39 cellular contexts compared by ENCODE assay signal in the genomic region with DNA sequence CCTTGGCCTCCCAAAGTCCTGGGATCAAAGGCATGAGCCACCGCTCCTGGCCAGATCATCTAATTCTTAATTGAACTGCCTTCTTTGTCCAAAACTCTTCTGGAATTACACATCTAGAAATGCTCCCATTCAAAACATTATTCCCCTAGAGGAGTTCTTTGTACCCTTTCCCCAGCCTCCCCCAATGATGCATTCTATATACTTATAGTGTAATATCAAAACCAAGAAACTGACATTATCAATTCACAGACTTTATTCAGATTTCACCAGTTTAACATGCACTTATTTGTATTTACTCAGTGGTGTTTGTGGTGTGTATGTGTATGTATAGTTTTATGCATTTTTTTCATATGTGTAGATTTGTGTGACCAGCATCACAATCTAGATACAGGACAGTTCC.
"Had no signal": no experiment of that assay in that cellular context is flagged by ENCODE, and none has a peak within 500 bp of the region (broad histone marks: within the 10 kb centered on the region; RNA-seq: fewer than 3 reads in every experiment).

No MANE protein-coding gene starts in this region.

- H3K27me3 Mint-ChIP-seq: activated naive CD4-positive, alpha-beta T cell treated with anti-CD3 and anti-CD28 coated beads, Interleukin-2, amount 10 ng/mL, durations not matched to agents 7 days and 5 days; activated naive CD8-positive, alpha-beta T cell treated with anti-CD3 and anti-CD28 coated beads, Interleukin-2, amount 10 ng/mL, durations not matched to agents 7 days and 5 days; activated naive CD8-positive, alpha-beta T cell treated with anti-CD3 and anti-CD28 coated beads, Interleukin-2, amount 50 U/mL, for 24 hours; activated T-cell treated with anti-CD3 and anti-CD28 coated beads, Interleukin-2, amount 50 U/mL, for 24 hours; activated T-helper 17 cell treated with anti-CD3 and anti-CD28 coated beads, Interleukin-2, amount 50 U/mL, for 72 hours; brain; central memory CD8-positive, alpha-beta T cell had no signal

- H3K4me3 Mint-ChIP-seq: activated naive CD4-positive, alpha-beta T cell treated with anti-CD3 and anti-CD28 coated beads for 36 hours; activated naive CD4-positive, alpha-beta T cell treated with anti-CD3 and anti-CD28 coated beads, Interleukin-2, amount 10 ng/mL, durations not matched to agents 7 days and 5 days; activated naive CD4-positive, alpha-beta T cell treated with anti-CD3 and anti-CD28 coated beads, Interleukin-2, amount 50 U/mL, for 24 hours; activated naive CD8-positive, alpha-beta T cell; activated naive CD8-positive, alpha-beta T cell treated with anti-CD3 and anti-CD28 coated beads for 36 hours; activated naive CD8-positive, alpha-beta T cell treated with anti-CD3 and anti-CD28 coated beads, Interleukin-2, amount 10 ng/mL, durations not matched to agents 7 days and 5 days; activated naive CD8-positive, alpha-beta T cell treated with anti-CD3 and anti-CD28 coated beads, Interleukin-2, amount 50 U/mL, for 24 hours; activated T-cell treated with anti-CD3 and anti-CD28 coated beads, Interleukin-2, amount 50 U/mL, for 24 hours; activated T-cell treated with anti-CD3 and anti-CD28 coated beads, Interleukin-2, amount 50 U/mL, for 4 hours; activated T-cell treated with anti-CD3 and anti-CD28 coated beads, Interleukin-2, amount 50 U/mL, for 72 hours; activated T-helper 1 cell treated with anti-CD3 and anti-CD28 coated beads, Interleukin-12 subunit alpha, Interleukin-12 subunit beta, Interleukin-2, Interleukin-4 antibody, amounts not matched to agents 30 ng/mL and 10 ng/mL and 1 ng/mL, durations not matched to agents 14 hours and 24 hours and 36 hours; activated T-helper 17 cell treated with anti-CD3 and anti-CD28 coated beads, Interleukin-2, amount 50 U/mL, for 72 hours; brain; central memory CD8-positive, alpha-beta T cell had no signal

- H3K4me1 ChIP-seq: breast epithelium had no signal

- H3K27me3 ChIP-seq: adrenal gland, ascending aorta, body of pancreas, brain microvascular endothelial cell, breast epithelium, cardiac muscle cell had no signal

- ATAC-seq: activated naive CD4-positive, alpha-beta T cell treated with anti-CD3 and anti-CD28 coated beads, Interleukin-2, amount 50 U/mL, for 72 hours; activated naive CD8-positive, alpha-beta T cell treated with anti-CD3 and anti-CD28 coated beads, Interleukin-2, amount 50 U/mL, for 24 hours; activated T-cell treated with anti-CD3 and anti-CD28 coated beads, Interleukin-2, amount 50 U/mL, for 4 hours; activated T-cell treated with anti-CD3 and anti-CD28 coated beads, Interleukin-2, amount 50 U/mL, for 72 hours; activated T-helper 17 cell treated with anti-CD3 and anti-CD28 coated beads, Interleukin-2, amount 50 U/mL, for 72 hours; body of pancreas had no signal

- H3K9me3 Mint-ChIP-seq: activated naive CD4-positive, alpha-beta T cell treated with anti-CD3 and anti-CD28 coated beads for 36 hours; activated naive CD4-positive, alpha-beta T cell treated with anti-CD3 and anti-CD28 coated beads, Interleukin-2, amount 10 ng/mL, durations not matched to agents 7 days and 5 days; activated naive CD4-positive, alpha-beta T cell treated with anti-CD3 and anti-CD28 coated beads, Interleukin-2, amount 50 U/mL, for 24 hours; activated naive CD8-positive, alpha-beta T cell treated with anti-CD3 and anti-CD28 coated beads for 36 hours; activated naive CD8-positive, alpha-beta T cell treated with anti-CD3 and anti-CD28 coated beads, Interleukin-2, amount 50 U/mL, for 24 hours; activated T-cell treated with anti-CD3 and anti-CD28 coated beads, Interleukin-2, amount 50 U/mL, for 4 hours; activated T-helper 1 cell treated with anti-CD3 and anti-CD28 coated beads, Interleukin-12 subunit alpha, Interleukin-12 subunit beta, Interleukin-2, Interleukin-4 antibody, amounts not matched to agents 30 ng/mL and 10 ng/mL and 1 ng/mL, durations not matched to agents 14 hours and 24 hours and 36 hours; activated T-helper 17 cell treated with anti-CD3 and anti-CD28 coated beads, Interleukin-2, amount 50 U/mL, for 72 hours; activated T-helper 2 cell treated with anti-CD3 and anti-CD28 coated beads, Interferon-gamma antibody, Interleukin-2, Interleukin-4, amounts not matched to agents 10 μg/mL and 5 μg/mL and 100 μg/mL, durations not matched to agents 14 hours and 24 hours and 36 hours; central memory CD8-positive, alpha-beta T cell had no signal

- FAIRE-seq: astrocyte, bronchial epithelial cell had no signal

- DNase-seq: activated effector memory CD4-positive, alpha-beta T cell treated with anti-CD3 and anti-CD28 coated beads, Interleukin-2, amount 50 U/mL, for 16 hours; activated effector memory CD4-positive, alpha-beta T cell treated with Interleukin-2 at 50 U/mL for 16 hours; activated gamma-delta T cell; activated gamma-delta T cell treated with Interleukin-2 at 50 U/mL for 16 hours; activated naive CD4-positive, alpha-beta T cell; activated naive CD4-positive, alpha-beta T cell treated with anti-CD3 and anti-CD28 coated beads for 36 hours; activated naive CD4-positive, alpha-beta T cell treated with anti-CD3 and anti-CD28 coated beads, Interleukin-2, amount 10 ng/mL, durations not matched to agents 7 days and 5 days; activated naive CD4-positive, alpha-beta T cell treated with anti-CD3 and anti-CD28 coated beads, Interleukin-2, amount 50 U/mL, for 16 hours; activated naive CD4-positive, alpha-beta T cell treated with Interleukin-2 at 50 U/mL for 16 hours; activated naive CD8-positive, alpha-beta T cell treated with anti-CD3 and anti-CD28 coated beads for 36 hours; activated naive CD8-positive, alpha-beta T cell treated with anti-CD3 and anti-CD28 coated beads, Interleukin-2, amount 10 ng/mL, durations not matched to agents 7 days and 5 days; activated naive CD8-positive, alpha-beta T cell treated with anti-CD3 and anti-CD28 coated beads, Interleukin-2, amount 50 U/mL, for 24 hours; activated T-cell treated with anti-CD3 and anti-CD28 coated beads, Interleukin-2, amount 50 U/mL, for 24 hours; activated T-cell treated with anti-CD3 and anti-CD28 coated beads, Interleukin-2, amount 50 U/mL, for 4 hours; activated T-cell treated with anti-CD3 and anti-CD28 coated beads, Interleukin-2, amount 50 U/mL, for 48 hours; activated T-cell treated with anti-CD3 and anti-CD28 coated beads, Interleukin-2, amount 50 U/mL, for 72 hours; adrenal gland; amniotic stem cell; amygdala; anterior cingulate cortex; aorta; body of pancreas; brain microvascular endothelial cell; caudate nucleus; central memory CD4-positive, alpha-beta T cell; cerebellar nuclear complex had no signal

- H3K27ac Mint-ChIP-seq: activated naive CD4-positive, alpha-beta T cell treated with anti-CD3 and anti-CD28 coated beads for 36 hours; activated naive CD4-positive, alpha-beta T cell treated with anti-CD3 and anti-CD28 coated beads, Interleukin-2, amount 10 ng/mL, durations not matched to agents 7 days and 5 days; activated naive CD4-positive, alpha-beta T cell treated with anti-CD3 and anti-CD28 coated beads, Interleukin-2, amount 50 U/mL, for 24 hours; activated naive CD4-positive, alpha-beta T cell treated with anti-CD3 and anti-CD28 coated beads, Interleukin-2, amount 50 U/mL, for 72 hours; activated naive CD8-positive, alpha-beta T cell; activated naive CD8-positive, alpha-beta T cell treated with anti-CD3 and anti-CD28 coated beads for 36 hours; activated naive CD8-positive, alpha-beta T cell treated with anti-CD3 and anti-CD28 coated beads, Interleukin-2, amount 10 ng/mL, durations not matched to agents 7 days and 5 days; activated naive CD8-positive, alpha-beta T cell treated with anti-CD3 and anti-CD28 coated beads, Interleukin-2, amount 50 U/mL, for 24 hours; activated T-cell treated with anti-CD3 and anti-CD28 coated beads, Interleukin-2, amount 50 U/mL, for 24 hours; activated T-cell treated with anti-CD3 and anti-CD28 coated beads, Interleukin-2, amount 50 U/mL, for 72 hours; activated T-helper 1 cell treated with anti-CD3 and anti-CD28 coated beads, Interleukin-12 subunit alpha, Interleukin-12 subunit beta, Interleukin-2, Interleukin-4 antibody, amounts not matched to agents 30 ng/mL and 10 ng/mL and 1 ng/mL, durations not matched to agents 14 hours and 24 hours and 36 hours; activated T-helper 17 cell treated with anti-CD3 and anti-CD28 coated beads, Interleukin-2, amount 50 U/mL, for 72 hours; activated T-helper 2 cell treated with anti-CD3 and anti-CD28 coated beads, Interferon-gamma antibody, Interleukin-2, Interleukin-4, amounts not matched to agents 10 μg/mL and 5 μg/mL and 100 μg/mL, durations not matched to agents 14 hours and 24 hours and 36 hours; brain had no signal

- H3K36me3 Mint-ChIP-seq: activated naive CD4-positive, alpha-beta T cell treated with anti-CD3 and anti-CD28 coated beads, Interleukin-2, amount 10 ng/mL, durations not matched to agents 7 days and 5 days; activated naive CD4-positive, alpha-beta T cell treated with anti-CD3 and anti-CD28 coated beads, Interleukin-2, amount 50 U/mL, for 24 hours; activated naive CD4-positive, alpha-beta T cell treated with anti-CD3 and anti-CD28 coated beads, Interleukin-2, amount 50 U/mL, for 72 hours; activated naive CD8-positive, alpha-beta T cell; activated naive CD8-positive, alpha-beta T cell treated with anti-CD3 and anti-CD28 coated beads for 36 hours; activated naive CD8-positive, alpha-beta T cell treated with anti-CD3 and anti-CD28 coated beads, Interleukin-2, amount 10 ng/mL, durations not matched to agents 7 days and 5 days had no signal

- H3K4me3 ChIP-seq: adrenal gland, ascending aorta, body of pancreas, breast epithelium, cardiac muscle cell had no signal

- H3K36me3 ChIP-seq: adrenal gland, ascending aorta, brain microvascular endothelial cell, breast epithelium, cardiac muscle cell had no signal

- H3K27ac ChIP-seq: adrenal gland, ascending aorta, brain microvascular endothelial cell, breast epithelium, cardiac muscle cell had no signal

- H3K9me3 ChIP-seq: adrenal gland, ascending aorta, body of pancreas, breast epithelium had no signal

- H3K4me1 Mint-ChIP-seq: activated naive CD4-positive, alpha-beta T cell treated with anti-CD3 and anti-CD28 coated beads, Interleukin-2, amount 10 ng/mL, durations not matched to agents 7 days and 5 days; activated naive CD4-positive, alpha-beta T cell treated with anti-CD3 and anti-CD28 coated beads, Interleukin-2, amount 50 U/mL, for 24 hours; activated naive CD8-positive, alpha-beta T cell treated with anti-CD3 and anti-CD28 coated beads for 36 hours; activated naive CD8-positive, alpha-beta T cell treated with anti-CD3 and anti-CD28 coated beads, Interleukin-2, amount 10 ng/mL, durations not matched to agents 7 days and 5 days; activated naive CD8-positive, alpha-beta T cell treated with anti-CD3 and anti-CD28 coated beads, Interleukin-2, amount 50 U/mL, for 24 hours; activated T-helper 17 cell treated with anti-CD3 and anti-CD28 coated beads, Interleukin-2, amount 50 U/mL, for 72 hours; central memory CD8-positive, alpha-beta T cell had no signal
